17 cellular contexts compared by ENCODE assay signal in the genomic region with DNA sequence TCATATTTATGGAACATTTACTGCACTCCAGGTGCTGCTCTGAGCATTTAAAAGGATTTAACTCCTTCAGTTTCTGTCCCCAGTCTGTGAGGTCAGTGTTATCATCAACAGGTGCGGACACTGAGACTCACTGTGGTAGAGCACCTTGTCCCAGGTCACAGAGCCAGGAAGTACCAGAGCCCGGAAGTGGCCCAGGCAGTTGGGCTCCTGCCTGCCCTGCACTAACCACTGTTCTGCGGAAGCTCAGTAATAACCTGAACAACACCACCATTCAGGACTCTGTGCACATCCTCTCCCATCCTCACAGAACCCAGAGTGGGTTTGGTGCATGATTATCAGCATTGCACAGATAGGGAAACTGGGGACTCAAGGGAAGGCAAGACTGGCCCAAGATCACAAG. TPM values are rescaled to one million over a fixed set of nuclear protein-coding genes. Genes with fewer than 3 reads are reported as not detected.
DNase-seq lines count a peak whose midpoint lies in the region; ATAC-seq, FAIRE-seq and TF ChIP-seq lines count a peak whose summit lies in the region.
"Had no signal": no experiment of that assay in that cellular context is flagged by ENCODE, and none has a peak within 500 bp of the region (broad histone marks: within the 10 kb centered on the region; RNA-seq: fewer than 3 reads in every experiment).

No MANE protein-coding gene starts in this region.

- CTCF ChIA-PET in activated CD4-positive, alpha-beta memory T cell treated with anti-CD3 and anti-CD28 coated beads, Interleukin-2, amount 10 ng/mL, durations not matched to agents 7 days and 5 days (lab: Charles Lee) = interaction anchor here (1.1 to 1.8 kb wide), 3 partner anchors 24 to 103 kb away, joined by 3 to 6 read pairs (median 3); no protein-coding TSS in a partner anchor

- H3K4me3 ChIP-seq in bronchial epithelial cell (ENCODE audit: low read depth, low read length) = no peak overlapping the region
- H3K4me3 ChIP-seq in coronary artery = no peak overlapping the region
- H3K4me3 ChIP-seq: gastroesophageal sphincter had no signal

- no peak for TF ChIP-seq CTCF in bronchial epithelial cell (IDR thresholded peaks at IDR 0.05; ENCODE audit: insufficient read depth, low read length, severe bottlenecking)
- TF ChIP-seq CTCF in coronary artery (IDR thresholded peaks at IDR 0.05) = no peak

- no peak overlapping the region for H3K27ac ChIP-seq in coronary artery
- H3K27ac ChIP-seq: gastroesophageal sphincter had no signal

- POLR2A ChIA-PET in activated CD4-positive, alpha-beta memory T cell treated with anti-CD3 and anti-CD28 coated beads, Interleukin-2, amount 10 ng/mL, durations not matched to agents 7 days and 5 days (lab: Charles Lee) = interaction anchor here (0.6 to 3.9 kb wide), 8 partner anchors 9 to 283 kb away, joined by 3 to 35 read pairs (median 6); a partner anchor contains a TSS

- H3K36me3 Mint-ChIP-seq in activated CD4-positive, alpha-beta memory T cell treated with anti-CD3 and anti-CD28 coated beads, Interleukin-2, amount 10 ng/mL, durations not matched to agents 7 days and 5 days (ENCODE audit: low read depth) = peaks cover 26% of the 10 kb centered on the region
- peaks cover 44% of the 10 kb centered on the region for H3K36me3 Mint-ChIP-seq in stimulated activated naive CD8-positive, alpha-beta T cell treated with anti-CD3 and anti-CD28 coated beads, Interleukin-15, Interleukin-2, amounts not matched to agents 100 ng/mL and 50 ng/mL, for 24 hours (ENCODE audit: low read depth)

- peaks cover 68% of the 10 kb centered on the region for H3K4me1 Mint-ChIP-seq in activated CD4-positive, alpha-beta memory T cell treated with anti-CD3 and anti-CD28 coated beads, Interleukin-2, amount 10 ng/mL, durations not matched to agents 7 days and 5 days
- H3K4me1 Mint-ChIP-seq in stimulated activated naive CD8-positive, alpha-beta T cell treated with anti-CD3 and anti-CD28 coated beads, Interleukin-15, Interleukin-2, amounts not matched to agents 100 ng/mL and 50 ng/mL, for 24 hours (ENCODE audit: low read depth) = peaks cover 100% of the 10 kb centered on the region

- H3K9me3 Mint-ChIP-seq in activated CD4-positive, alpha-beta memory T cell treated with anti-CD3 and anti-CD28 coated beads, Interleukin-2, amount 10 ng/mL, durations not matched to agents 7 days and 5 days = peaks cover 9% of the 10 kb centered on the region
- H3K9me3 Mint-ChIP-seq in stimulated activated naive CD8-positive, alpha-beta T cell treated with anti-CD3 and anti-CD28 coated beads, Interleukin-15, Interleukin-2, amounts not matched to agents 100 ng/mL and 50 ng/mL, for 24 hours = peaks cover under 1% of the 10 kb centered on the region

- H3K27me3 ChIP-seq in bronchial epithelial cell (ENCODE audit: control insufficient read depth, insufficient read depth, low read length) = peaks cover 3% of the 10 kb centered on the region
- H3K27me3 ChIP-seq: gastroesophageal sphincter had no signal

- DNase-seq in activated CD4-positive, alpha-beta T cell treated with anti-CD3 and anti-CD28 coated beads for 48 hours = peak; percentile 62
- no peak for DNase-seq in activated CD4-positive, alpha-beta T cell treated with anti-CD3 and anti-CD28 coated beads for 4 hours
- peak; percentile 75 for DNase-seq in activated CD4-positive, alpha-beta memory T cell treated with anti-CD3 and anti-CD28 coated beads, Interleukin-2, amount 10 ng/mL, durations not matched to agents 7 days and 5 days
- DNase-seq in bronchial epithelial cell (ENCODE audit: low read depth) (no peak), NCI-H226 (no peak), coronary artery (ENCODE audit: low spot score) (no peak)
- DNase-seq: amniotic stem cell, H9, MV-4-11, NCI-H2081 treated with DMSO at 0.1 percent for 48 hours had no signal

- no peak for ATAC-seq in HG02642 (IDR thresholded peaks at IDR 0.05; ENCODE audit: poor library complexity, unreplicated experiment)
- ATAC-seq: gastroesophageal sphincter had no signal

- H3K27me3 Mint-ChIP-seq in activated CD4-positive, alpha-beta memory T cell treated with anti-CD3 and anti-CD28 coated beads, Interleukin-2, amount 10 ng/mL, durations not matched to agents 7 days and 5 days = no peaks in the 10 kb centered on the region
- H3K27me3 Mint-ChIP-seq in stimulated activated naive CD8-positive, alpha-beta T cell treated with anti-CD3 and anti-CD28 coated beads, Interleukin-15, Interleukin-2, amounts not matched to agents 100 ng/mL and 50 ng/mL, for 24 hours = no peaks in the 10 kb centered on the region

- peak; percentile 64 for FAIRE-seq in bronchial epithelial cell (lab: Jason Lieb, UNC)
- FAIRE-seq: endothelial cell of umbilical vein had no signal

- no peaks in the 10 kb centered on the region for H3K36me3 ChIP-seq in bronchial epithelial cell (ENCODE audit: control insufficient read depth, insufficient read depth, low read length)
- H3K36me3 ChIP-seq: gastroesophageal sphincter had no signal

- peak overlapping the region; percentile 91 for H3K27ac Mint-ChIP-seq in activated CD4-positive, alpha-beta memory T cell treated with anti-CD3 and anti-CD28 coated beads, Interleukin-2, amount 10 ng/mL, durations not matched to agents 7 days and 5 days
- peak overlapping the region; percentile 95 for H3K27ac Mint-ChIP-seq in stimulated activated naive CD8-positive, alpha-beta T cell treated with anti-CD3 and anti-CD28 coated beads, Interleukin-15, Interleukin-2, amounts not matched to agents 100 ng/mL and 50 ng/mL, for 24 hours
- H3K27ac Mint-ChIP-seq: H9 had no signal

- H3K4me3 Mint-ChIP-seq in activated CD4-positive, alpha-beta memory T cell treated with anti-CD3 and anti-CD28 coated beads, Interleukin-2, amount 10 ng/mL, durations not matched to agents 7 days and 5 days = peak overlapping the region; percentile 36
- H3K4me3 Mint-ChIP-seq in stimulated activated naive CD8-positive, alpha-beta T cell treated with anti-CD3 and anti-CD28 coated beads, Interleukin-15, Interleukin-2, amounts not matched to agents 100 ng/mL and 50 ng/mL, for 24 hours = peak overlapping the region; percentile 57
- H3K4me3 Mint-ChIP-seq: H9 had no signal

RNA-seq across cellular contexts. Expression of a gene that starts 16.8 kb away (rescaled TPM):
- 100 to 1,000 TPM; 109 to 111 TPM for total RNA-seq in activated CD4-positive, alpha-beta memory T cell treated with anti-CD3 and anti-CD28 coated beads, Interleukin-2, amount 10 ng/mL, durations not matched to agents 7 days and 5 days
- total RNA-seq in bronchial epithelial cell = not detected in 2 replicates
- total RNA-seq: A172, cerebellum, endothelial cell of umbilical vein, H9, lung microvascular endothelial cell had no signal

RNA-seq across cellular contexts. Expression of a gene that starts 54.6 kb away (rescaled TPM):
- total RNA-seq in activated CD4-positive, alpha-beta memory T cell treated with anti-CD3 and anti-CD28 coated beads, Interleukin-2, amount 10 ng/mL, durations not matched to agents 7 days and 5 days = 1 to 10 TPM; 5.1 to 7.1 TPM
- total RNA-seq in bronchial epithelial cell = not detected in 2 replicates

Comparison
In these comparisons a context has a peak if more than half of its experiments do, and no peak if none do; other contexts are left out.
1. DNase-seq: peak in activated CD4-positive, alpha-beta T cell treated with anti-CD3 and anti-CD28 coated beads for 48 hours (single experiment) and activated CD4-positive, alpha-beta memory T cell treated with anti-CD3 and anti-CD28 coated beads, Interleukin-2, amount 10 ng/mL, durations not matched to agents 7 days and 5 days (single experiment); none in activated CD4-positive, alpha-beta T cell treated with anti-CD3 and anti-CD28 coated beads for 4 hours (0 of 2), bronchial epithelial cell (single experiment), NCI-H226 (single experiment) and coronary artery (single experiment).
2. RNA of a gene that starts 16.8 kb away (total RNA-seq): 109 to 111 TPM in activated CD4-positive, alpha-beta memory T cell treated with anti-CD3 and anti-CD28 coated beads, Interleukin-2, amount 10 ng/mL, durations not matched to agents 7 days and 5 days; not detected in bronchial epithelial cell; every median in the first group is over 100 times any median in the second.